1 cellular context compared by ENCODE assay signal in the genomic region with DNA sequence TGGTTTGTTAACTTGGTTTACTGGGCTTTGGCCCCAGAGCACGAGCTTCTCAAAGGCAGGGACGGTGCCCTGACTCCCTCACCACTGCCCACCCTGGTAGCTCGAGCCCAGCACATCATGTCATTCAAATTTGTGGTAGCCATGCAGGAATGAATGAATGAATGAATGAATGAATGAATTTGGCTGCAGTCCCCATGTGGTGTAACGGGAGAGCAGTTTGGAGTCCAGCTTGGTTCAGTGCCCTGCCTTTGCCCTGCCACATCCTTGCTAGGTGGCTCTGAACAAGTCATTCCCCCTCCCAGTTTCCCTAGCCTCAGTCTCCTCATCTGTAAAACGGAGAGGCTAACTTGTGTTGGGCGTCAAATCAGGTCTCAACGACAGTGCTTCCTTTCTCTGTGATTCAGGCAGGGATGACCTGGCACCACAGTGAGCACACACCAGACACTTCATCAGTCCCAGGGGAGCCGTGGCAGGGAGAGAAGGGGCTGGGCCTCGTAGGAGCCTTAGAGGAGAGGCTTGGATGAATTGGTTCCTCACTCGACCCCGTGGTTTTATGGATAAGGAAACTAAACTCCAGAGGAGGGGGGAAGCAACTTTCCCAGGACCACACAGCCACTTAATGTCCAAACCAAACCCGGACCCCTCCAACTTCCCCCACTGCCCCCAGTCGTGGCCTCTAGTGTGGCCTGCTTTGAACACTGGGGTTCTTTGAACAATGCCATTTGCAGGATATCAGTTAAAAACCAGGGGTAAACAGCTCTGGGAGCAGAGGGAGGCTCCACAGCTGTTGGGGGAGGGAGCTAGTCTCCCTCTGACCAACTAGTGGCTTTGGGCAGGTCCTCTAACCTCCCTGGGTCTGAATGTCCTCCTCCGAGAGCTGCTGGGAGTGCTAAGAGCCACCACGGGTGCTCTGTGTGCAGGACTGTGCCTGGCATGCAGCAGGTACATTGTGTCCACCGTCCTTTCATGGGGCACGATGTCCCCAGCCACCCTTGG.
TF ChIP-seq lines count a peak whose summit lies in the region.

No MANE protein-coding gene starts in this region.

TF ChIP-seq in GM12878, 131 proteins besides CTCF, POLR2A, EP300 and RAD21:
- peak; percentile 74 for TF ChIP-seq ZNF24 (IDR thresholded peaks at IDR 0.05)
- TF ChIP-seq FOXK2 (IDR thresholded peaks at IDR 0.05), result no peak
- no peak for TF ChIP-seq ZNF207 (IDR thresholded peaks at IDR 0.05; ENCODE audit: borderline replicate concordance)
- TF ChIP-seq, protein P1, sequence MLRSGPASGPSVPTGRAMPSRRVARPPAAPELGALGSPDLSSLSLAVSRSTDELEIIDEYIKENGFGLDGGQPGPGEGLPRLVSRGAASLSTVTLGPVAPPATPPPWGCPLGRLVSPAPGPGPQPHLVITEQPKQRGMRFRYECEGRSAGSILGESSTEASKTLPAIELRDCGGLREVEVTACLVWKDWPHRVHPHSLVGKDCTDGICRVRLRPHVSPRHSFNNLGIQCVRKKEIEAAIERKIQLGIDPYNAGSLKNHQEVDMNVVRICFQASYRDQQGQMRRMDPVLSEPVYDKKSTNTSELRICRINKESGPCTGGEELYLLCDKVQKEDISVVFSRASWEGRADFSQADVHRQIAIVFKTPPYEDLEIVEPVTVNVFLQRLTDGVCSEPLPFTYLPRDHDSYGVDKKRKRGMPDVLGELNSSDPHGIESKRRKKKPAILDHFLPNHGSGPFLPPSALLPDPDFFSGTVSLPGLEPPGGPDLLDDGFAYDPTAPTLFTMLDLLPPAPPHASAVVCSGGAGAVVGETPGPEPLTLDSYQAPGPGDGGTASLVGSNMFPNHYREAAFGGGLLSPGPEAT (IDR thresholded peaks at IDR 0.05; ENCODE audit: low read depth), result no peak
- TF ChIP-seq NFYA (IDR thresholded peaks at IDR 0.05; ENCODE audit: borderline replicate concordance, low read depth, low read length), result no peak
- TF ChIP-seq, protein P2, sequence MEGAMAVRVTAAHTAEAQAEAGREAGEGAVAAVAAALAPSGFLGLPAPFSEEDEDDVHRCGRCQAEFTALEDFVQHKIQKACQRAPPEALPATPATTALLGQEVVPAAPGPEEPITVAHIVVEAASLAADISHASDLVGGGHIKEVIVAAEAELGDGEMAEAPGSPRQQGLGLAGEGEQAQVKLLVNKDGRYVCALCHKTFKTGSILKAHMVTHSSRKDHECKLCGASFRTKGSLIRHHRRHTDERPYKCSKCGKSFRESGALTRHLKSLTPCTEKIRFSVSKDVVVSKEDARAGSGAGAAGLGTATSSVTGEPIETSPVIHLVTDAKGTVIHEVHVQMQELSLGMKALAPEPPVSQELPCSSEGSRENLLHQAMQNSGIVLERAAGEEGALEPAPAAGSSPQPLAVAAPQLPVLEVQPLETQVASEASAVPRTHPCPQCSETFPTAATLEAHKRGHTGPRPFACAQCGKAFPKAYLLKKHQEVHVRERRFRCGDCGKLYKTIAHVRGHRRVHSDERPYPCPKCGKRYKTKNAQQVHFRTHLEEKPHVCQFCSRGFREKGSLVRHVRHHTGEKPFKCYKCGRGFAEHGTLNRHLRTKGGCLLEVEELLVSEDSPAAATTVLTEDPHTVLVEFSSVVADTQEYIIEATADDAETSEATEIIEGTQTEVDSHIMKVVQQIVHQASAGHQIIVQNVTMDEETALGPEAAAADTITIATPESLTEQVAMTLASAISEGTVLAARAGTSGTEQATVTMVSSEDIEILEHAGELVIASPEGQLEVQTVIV (IDR thresholded peaks at IDR 0.05; ENCODE audit: borderline replicate concordance, partially characterized antibody), result no peak
- TF ChIP-seq, protein P3, sequence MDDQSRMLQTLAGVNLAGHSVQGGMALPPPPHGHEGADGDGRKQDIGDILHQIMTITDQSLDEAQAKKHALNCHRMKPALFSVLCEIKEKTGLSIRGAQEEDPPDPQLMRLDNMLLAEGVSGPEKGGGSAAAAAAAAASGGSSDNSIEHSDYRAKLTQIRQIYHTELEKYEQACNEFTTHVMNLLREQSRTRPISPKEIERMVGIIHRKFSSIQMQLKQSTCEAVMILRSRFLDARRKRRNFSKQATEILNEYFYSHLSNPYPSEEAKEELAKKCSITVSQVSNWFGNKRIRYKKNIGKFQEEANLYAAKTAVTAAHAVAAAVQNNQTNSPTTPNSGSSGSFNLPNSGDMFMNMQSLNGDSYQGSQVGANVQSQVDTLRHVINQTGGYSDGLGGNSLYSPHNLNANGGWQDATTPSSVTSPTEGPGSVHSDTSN (IDR thresholded peaks at IDR 0.05; ENCODE audit: insufficient replicate concordance, low read depth, low read length), result no peak
- no peak for TF ChIP-seq MEF2B (IDR thresholded peaks at IDR 0.05; ENCODE audit: partially characterized antibody, poor library complexity, severe bottlenecking)
